Comparison of ENCODE assay signal across 1 cellular context in the genomic region with DNA sequence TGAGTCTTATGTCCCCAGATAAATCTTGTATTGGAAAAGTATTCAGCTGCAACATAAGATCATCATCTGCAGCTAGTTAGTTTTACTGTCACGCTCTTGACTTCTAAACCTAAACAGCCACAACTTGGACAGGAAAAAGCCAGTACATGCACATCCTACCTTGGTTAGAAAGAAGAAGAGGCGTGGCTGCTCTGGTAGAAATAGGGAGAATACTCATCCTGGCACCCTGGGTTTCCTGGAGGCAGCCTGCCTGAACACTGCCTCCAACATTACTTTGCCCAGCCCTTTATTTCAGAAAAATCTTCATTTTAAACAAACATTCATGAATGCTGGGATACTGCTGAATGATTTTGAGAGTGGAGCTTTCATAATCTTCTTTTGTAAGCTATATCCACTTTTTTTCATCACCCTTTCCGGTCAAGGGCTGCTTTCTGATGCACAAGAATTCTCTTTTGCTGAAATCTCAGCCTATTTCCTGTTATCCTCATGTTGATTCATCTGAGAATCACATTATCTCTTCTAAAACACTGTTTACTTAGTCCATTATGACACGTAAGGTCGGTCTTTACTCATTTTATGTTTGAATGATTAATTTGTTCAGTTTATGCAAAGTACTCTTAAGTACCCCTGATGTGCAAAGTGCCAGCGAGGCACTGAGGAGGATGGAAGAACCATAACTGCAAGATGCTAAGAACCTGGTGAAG.
TF ChIP-seq lines count a peak whose summit lies in the region.

No MANE protein-coding gene starts in this region.

TF ChIP-seq in H1, 55 proteins besides CTCF, POLR2A, EP300 and RAD21:
- TF ChIP-seq POLR2AphosphoS5 (IDR thresholded peaks at IDR 0.05; ENCODE audit: low read depth, low read length) (no peak), SP4 (IDR thresholded peaks at IDR 0.05; ENCODE audit: low read length) (no peak), BCL11A (IDR thresholded peaks at IDR 0.05; ENCODE audit: low read depth in 2 of 2, low read length in 2 of 2) (no peak), SIN3A (conservative IDR thresholded peaks at IDR 0.05 in 1 of 2, IDR thresholded peaks at IDR 0.05 in 1 of 2; ENCODE audit: low read depth in 1 of 2, low read length in 2 of 2) (no peak), SIX5 (IDR thresholded peaks at IDR 0.05; ENCODE audit: low read depth, low read length) (no peak), CREB1 (IDR thresholded peaks at IDR 0.05) (no peak), FOSL1 (IDR thresholded peaks at IDR 0.05; ENCODE audit: insufficient read depth, low read depth, low read length) (no peak), MAFK (IDR thresholded peaks at IDR 0.05; ENCODE audit: low read depth, low read length) (no peak), RNF2 (IDR thresholded peaks at IDR 0.05; ENCODE audit: borderline replicate concordance, low read depth, low read length, missing control alignments, poor library complexity, severe bottlenecking) (no peak)
- TF ChIP-seq, protein P1, sequence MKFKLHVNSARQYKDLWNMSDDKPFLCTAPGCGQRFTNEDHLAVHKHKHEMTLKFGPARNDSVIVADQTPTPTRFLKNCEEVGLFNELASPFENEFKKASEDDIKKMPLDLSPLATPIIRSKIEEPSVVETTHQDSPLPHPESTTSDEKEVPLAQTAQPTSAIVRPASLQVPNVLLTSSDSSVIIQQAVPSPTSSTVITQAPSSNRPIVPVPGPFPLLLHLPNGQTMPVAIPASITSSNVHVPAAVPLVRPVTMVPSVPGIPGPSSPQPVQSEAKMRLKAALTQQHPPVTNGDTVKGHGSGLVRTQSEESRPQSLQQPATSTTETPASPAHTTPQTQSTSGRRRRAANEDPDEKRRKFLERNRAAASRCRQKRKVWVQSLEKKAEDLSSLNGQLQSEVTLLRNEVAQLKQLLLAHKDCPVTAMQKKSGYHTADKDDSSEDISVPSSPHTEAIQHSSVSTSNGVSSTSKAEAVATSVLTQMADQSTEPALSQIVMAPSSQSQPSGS (IDR thresholded peaks at IDR 0.05; ENCODE audit: low read length), result no peak
- TF ChIP-seq, protein P2, sequence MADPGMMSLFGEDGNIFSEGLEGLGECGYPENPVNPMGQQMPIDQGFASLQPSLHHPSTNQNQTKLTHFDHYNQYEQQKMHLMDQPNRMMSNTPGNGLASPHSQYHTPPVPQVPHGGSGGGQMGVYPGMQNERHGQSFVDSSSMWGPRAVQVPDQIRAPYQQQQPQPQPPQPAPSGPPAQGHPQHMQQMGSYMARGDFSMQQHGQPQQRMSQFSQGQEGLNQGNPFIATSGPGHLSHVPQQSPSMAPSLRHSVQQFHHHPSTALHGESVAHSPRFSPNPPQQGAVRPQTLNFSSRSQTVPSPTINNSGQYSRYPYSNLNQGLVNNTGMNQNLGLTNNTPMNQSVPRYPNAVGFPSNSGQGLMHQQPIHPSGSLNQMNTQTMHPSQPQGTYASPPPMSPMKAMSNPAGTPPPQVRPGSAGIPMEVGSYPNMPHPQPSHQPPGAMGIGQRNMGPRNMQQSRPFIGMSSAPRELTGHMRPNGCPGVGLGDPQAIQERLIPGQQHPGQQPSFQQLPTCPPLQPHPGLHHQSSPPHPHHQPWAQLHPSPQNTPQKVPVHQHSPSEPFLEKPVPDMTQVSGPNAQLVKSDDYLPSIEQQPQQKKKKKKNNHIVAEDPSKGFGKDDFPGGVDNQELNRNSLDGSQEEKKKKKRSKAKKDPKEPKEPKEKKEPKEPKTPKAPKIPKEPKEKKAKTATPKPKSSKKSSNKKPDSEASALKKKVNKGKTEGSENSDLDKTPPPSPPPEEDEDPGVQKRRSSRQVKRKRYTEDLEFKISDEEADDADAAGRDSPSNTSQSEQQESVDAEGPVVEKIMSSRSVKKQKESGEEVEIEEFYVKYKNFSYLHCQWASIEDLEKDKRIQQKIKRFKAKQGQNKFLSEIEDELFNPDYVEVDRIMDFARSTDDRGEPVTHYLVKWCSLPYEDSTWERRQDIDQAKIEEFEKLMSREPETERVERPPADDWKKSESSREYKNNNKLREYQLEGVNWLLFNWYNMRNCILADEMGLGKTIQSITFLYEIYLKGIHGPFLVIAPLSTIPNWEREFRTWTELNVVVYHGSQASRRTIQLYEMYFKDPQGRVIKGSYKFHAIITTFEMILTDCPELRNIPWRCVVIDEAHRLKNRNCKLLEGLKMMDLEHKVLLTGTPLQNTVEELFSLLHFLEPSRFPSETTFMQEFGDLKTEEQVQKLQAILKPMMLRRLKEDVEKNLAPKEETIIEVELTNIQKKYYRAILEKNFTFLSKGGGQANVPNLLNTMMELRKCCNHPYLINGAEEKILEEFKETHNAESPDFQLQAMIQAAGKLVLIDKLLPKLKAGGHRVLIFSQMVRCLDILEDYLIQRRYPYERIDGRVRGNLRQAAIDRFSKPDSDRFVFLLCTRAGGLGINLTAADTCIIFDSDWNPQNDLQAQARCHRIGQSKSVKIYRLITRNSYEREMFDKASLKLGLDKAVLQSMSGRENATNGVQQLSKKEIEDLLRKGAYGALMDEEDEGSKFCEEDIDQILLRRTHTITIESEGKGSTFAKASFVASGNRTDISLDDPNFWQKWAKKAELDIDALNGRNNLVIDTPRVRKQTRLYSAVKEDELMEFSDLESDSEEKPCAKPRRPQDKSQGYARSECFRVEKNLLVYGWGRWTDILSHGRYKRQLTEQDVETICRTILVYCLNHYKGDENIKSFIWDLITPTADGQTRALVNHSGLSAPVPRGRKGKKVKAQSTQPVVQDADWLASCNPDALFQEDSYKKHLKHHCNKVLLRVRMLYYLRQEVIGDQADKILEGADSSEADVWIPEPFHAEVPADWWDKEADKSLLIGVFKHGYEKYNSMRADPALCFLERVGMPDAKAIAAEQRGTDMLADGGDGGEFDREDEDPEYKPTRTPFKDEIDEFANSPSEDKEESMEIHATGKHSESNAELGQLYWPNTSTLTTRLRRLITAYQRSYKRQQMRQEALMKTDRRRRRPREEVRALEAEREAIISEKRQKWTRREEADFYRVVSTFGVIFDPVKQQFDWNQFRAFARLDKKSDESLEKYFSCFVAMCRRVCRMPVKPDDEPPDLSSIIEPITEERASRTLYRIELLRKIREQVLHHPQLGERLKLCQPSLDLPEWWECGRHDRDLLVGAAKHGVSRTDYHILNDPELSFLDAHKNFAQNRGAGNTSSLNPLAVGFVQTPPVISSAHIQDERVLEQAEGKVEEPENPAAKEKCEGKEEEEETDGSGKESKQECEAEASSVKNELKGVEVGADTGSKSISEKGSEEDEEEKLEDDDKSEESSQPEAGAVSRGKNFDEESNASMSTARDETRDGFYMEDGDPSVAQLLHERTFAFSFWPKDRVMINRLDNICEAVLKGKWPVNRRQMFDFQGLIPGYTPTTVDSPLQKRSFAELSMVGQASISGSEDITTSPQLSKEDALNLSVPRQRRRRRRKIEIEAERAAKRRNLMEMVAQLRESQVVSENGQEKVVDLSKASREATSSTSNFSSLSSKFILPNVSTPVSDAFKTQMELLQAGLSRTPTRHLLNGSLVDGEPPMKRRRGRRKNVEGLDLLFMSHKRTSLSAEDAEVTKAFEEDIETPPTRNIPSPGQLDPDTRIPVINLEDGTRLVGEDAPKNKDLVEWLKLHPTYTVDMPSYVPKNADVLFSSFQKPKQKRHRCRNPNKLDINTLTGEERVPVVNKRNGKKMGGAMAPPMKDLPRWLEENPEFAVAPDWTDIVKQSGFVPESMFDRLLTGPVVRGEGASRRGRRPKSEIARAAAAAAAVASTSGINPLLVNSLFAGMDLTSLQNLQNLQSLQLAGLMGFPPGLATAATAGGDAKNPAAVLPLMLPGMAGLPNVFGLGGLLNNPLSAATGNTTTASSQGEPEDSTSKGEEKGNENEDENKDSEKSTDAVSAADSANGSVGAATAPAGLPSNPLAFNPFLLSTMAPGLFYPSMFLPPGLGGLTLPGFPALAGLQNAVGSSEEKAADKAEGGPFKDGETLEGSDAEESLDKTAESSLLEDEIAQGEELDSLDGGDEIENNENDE (IDR thresholded peaks at IDR 0.05; ENCODE audit: insufficient replicate concordance, low read length), result no peak
- TF ChIP-seq, protein P3, sequence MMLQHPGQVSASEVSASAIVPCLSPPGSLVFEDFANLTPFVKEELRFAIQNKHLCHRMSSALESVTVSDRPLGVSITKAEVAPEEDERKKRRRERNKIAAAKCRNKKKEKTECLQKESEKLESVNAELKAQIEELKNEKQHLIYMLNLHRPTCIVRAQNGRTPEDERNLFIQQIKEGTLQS (IDR thresholded peaks at IDR 0.05; ENCODE audit: insufficient read depth, low read depth, low read length), result no peak
- TF ChIP-seq, protein P4, sequence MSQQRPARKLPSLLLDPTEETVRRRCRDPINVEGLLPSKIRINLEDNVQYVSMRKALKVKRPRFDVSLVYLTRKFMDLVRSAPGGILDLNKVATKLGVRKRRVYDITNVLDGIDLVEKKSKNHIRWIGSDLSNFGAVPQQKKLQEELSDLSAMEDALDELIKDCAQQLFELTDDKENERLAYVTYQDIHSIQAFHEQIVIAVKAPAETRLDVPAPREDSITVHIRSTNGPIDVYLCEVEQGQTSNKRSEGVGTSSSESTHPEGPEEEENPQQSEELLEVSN (IDR thresholded peaks at IDR 0.05), result no peak
